Comparison of ENCODE assay signal across 9 cellular contexts in the genomic region with DNA sequence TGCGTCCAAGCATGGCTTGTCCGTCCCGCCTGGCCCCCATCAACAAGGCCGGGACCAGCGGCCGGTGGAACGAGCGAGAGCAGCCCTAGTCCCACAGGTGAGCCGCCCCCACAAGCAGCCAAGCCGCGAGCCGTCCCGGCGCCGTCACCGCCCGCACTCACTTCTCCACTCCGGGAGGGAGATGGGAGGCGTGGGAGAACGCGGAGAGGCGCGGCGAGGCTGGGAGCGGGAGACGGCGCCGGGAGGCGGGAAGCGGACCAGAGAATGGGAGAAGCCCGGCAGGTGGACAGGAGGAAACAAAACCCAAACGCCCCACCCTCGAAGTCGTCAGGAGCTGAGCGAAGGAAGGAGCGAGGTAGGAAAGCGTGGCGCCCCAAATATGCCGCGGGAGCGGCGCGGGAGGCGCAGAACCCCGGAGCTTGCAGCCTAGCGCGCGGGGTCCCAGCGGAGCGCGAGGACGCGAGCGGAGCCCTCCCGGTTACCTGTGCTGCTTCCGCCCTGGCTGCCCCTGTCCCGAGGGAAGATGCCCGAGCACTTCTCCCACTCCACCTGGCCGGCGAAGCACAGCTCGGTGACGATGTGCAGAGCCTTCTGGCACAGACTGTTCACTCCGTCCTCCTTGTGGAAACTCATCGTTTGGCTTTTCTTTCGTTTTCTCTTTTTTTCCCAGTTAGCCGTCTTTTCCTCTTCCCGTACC. TPM values are rescaled to one million over a fixed set of nuclear protein-coding genes. Genes with fewer than 3 reads are reported as not detected.
DNase-seq lines count a peak whose midpoint lies in the region; ATAC-seq and TF ChIP-seq lines count a peak whose summit lies in the region.
"Had no signal": no experiment of that assay in that cellular context is flagged by ENCODE, and none has a peak within 500 bp of the region (broad histone marks: within the 10 kb centered on the region; RNA-seq: fewer than 3 reads in every experiment).

No MANE protein-coding gene starts in this region.

- no peaks in the 10 kb centered on the region for H3K79me1 ChIP-seq in neuronal stem cell (ENCODE audit: low read depth, low read length)

- H3K36me3 Mint-ChIP-seq in T-cell = no peaks in the 10 kb centered on the region
- H3K36me3 Mint-ChIP-seq: IgD-negative memory B cell had no signal

- POLR2A ChIA-PET in T-cell (lab: Charles Lee) = no interaction called here

- peaks cover 21 to 33% of the 10 kb centered on the region in 2 donors for H3K27me3 Mint-ChIP-seq in T-cell

- H3K4me1 ChIP-seq in neuronal stem cell (ENCODE audit: control insufficient read depth in 2 of 2, insufficient read depth in 1 of 2, low read depth in 1 of 2, low read length in 2 of 2) = no peaks in the 10 kb centered on the region

- no peak overlapping the region for H2AK5ac ChIP-seq in neuronal stem cell (ENCODE audit: low read depth, low read length)

- peak overlapping the region; percentile 81 for H3K23ac ChIP-seq in neuronal stem cell (ENCODE audit: low read depth, low read length, poor library complexity)

- no CpG with 5 or more reads among the region's 67 CpGs for WGBS in neuronal stem cell (ENCODE audit: extremely low coverage in 2 of 2, insufficient read length in 2 of 2, insufficient replicate concordance in 1 of 2), 2 donors

- no peak overlapping the region for H4K91ac ChIP-seq in neuronal stem cell (ENCODE audit: low read depth, low read length, poor library complexity)

- H2BK12ac ChIP-seq in neuronal stem cell (ENCODE audit: low read length) = no peak overlapping the region

- H3K4me2 ChIP-seq in neuronal stem cell (ENCODE audit: insufficient read depth, low read length, poor library complexity, severe bottlenecking) = peak overlapping the region; percentile 86

- no peak overlapping the region for H3K4ac ChIP-seq in neuronal stem cell (ENCODE audit: low read length)

- H3K9me3 ChIP-seq in neuronal stem cell (replicated peaks in 1 of 2; ENCODE audit: control insufficient read depth in 2 of 2, insufficient read depth in 1 of 2, low read depth in 1 of 2, low read length in 2 of 2) = no peaks in the 10 kb centered on the region

- peak overlapping the region; percentile 60 for H3K18ac ChIP-seq in neuronal stem cell (ENCODE audit: low read length)

- no peak for TF ChIP-seq CTCF in GM06990 (IDR thresholded peaks at IDR 0.05; ENCODE audit: insufficient read depth, low read length, poor library complexity, severe bottlenecking)

- CTCF ChIA-PET in T-cell (lab: Charles Lee) = no interaction called here

- H2AFZ ChIP-seq in neuronal stem cell (ENCODE audit: low read length) = peak overlapping the region; percentile 94

- H4K8ac ChIP-seq in neuronal stem cell (ENCODE audit: low read depth, low read length) = no peak overlapping the region

- H3K4me3 Mint-ChIP-seq in T-cell = peak overlapping the region in 1 of 3 donors; percentile 52
- H3K4me3 Mint-ChIP-seq: IgD-negative memory B cell had no signal

- no peak overlapping the region for H2BK120ac ChIP-seq in neuronal stem cell (ENCODE audit: low read depth, low read length)

- no peak overlapping the region for H2BK15ac ChIP-seq in neuronal stem cell (ENCODE audit: low read length)

- no peak overlapping the region for H3K27ac ChIP-seq in neuronal stem cell (replicated peaks; ENCODE audit: low read length)

- no peaks in the 10 kb centered on the region for H3K36me3 ChIP-seq in GM06990 (ENCODE audit: control insufficient read depth, insufficient read depth, low read length)
- peaks cover 0 to 10% of the 10 kb centered on the region in 2 donors for H3K36me3 ChIP-seq in neuronal stem cell (replicated peaks in 1 of 2; ENCODE audit: control insufficient read depth in 2 of 2, insufficient read depth in 2 of 2, low read length in 2 of 2)

- H3K27ac Mint-ChIP-seq in T-cell = no peak overlapping the region
- H3K27ac Mint-ChIP-seq: IgD-negative memory B cell had no signal

- peaks cover 0 to 8% (median 3%) of the 10 kb centered on the region in 3 donors for H3K9me3 Mint-ChIP-seq in T-cell

- no peak overlapping the region for H2BK5ac ChIP-seq in neuronal stem cell (ENCODE audit: low read length)

- H3K4me3 ChIP-seq in GM06990 (replicated peaks; ENCODE audit: low read depth, low read length) = no peak overlapping the region
- H3K4me3 ChIP-seq in neuronal stem cell (ENCODE audit: low read length in 2 of 2) = peak overlapping the region; percentile 69 to 86

- H3K4me1 Mint-ChIP-seq in T-cell = peaks cover 0 to 7% (median 4%) of the 10 kb centered on the region in 3 donors
- H3K4me1 Mint-ChIP-seq: IgD-negative memory B cell had no signal

- DNase-seq in GM06990 (ENCODE audit: extremely low read depth, insufficient read length) (peak; percentile 4), RPMI7951 (ENCODE audit: low read depth) (peak; percentile 5), fibroblast of peridontal ligament (ENCODE audit: extremely low read depth) (peak; percentile 5), neuronal stem cell (ENCODE audit: low spot score) (peak; percentile 27), T-cell (no peak), NOMO-1 treated with dmso at 0.1 percent for 144 hours (lab: John Stamatoyannopoulos, UW; ENCODE audit: unreplicated experiment) (no peak)

- no peak for ATAC-seq in GM21723 (IDR thresholded peaks at IDR 0.05; ENCODE audit: unreplicated experiment)
- no peak for ATAC-seq in T-cell (replicated peaks in 1 of 4)
- ATAC-seq in HG03460 (IDR thresholded peaks at IDR 0.05; ENCODE audit: unreplicated experiment) = no peak

- H3K27me3 ChIP-seq in GM06990 (replicated peaks; ENCODE audit: control insufficient read depth, insufficient read depth, low read length) (no peaks in the 10 kb centered on the region), neuronal stem cell (ENCODE audit: control insufficient read depth in 3 of 3, insufficient read depth in 3 of 3, low read depth in 1 of 3, low read length in 3 of 3) (peaks cover 0 to 21% (median 8%) of the 10 kb centered on the region in 3 experiments)

- H3K9ac ChIP-seq in neuronal stem cell (ENCODE audit: low read depth, low read length, poor library complexity) = peak overlapping the region; percentile 78

- H3K14ac ChIP-seq in neuronal stem cell (ENCODE audit: low read length) = no peak overlapping the region

RNA-seq across cellular contexts. Expression of a gene that starts 0.6 kb away (rescaled TPM):
- total RNA-seq in RPMI7951 (2014; rRNA removed; shearing (Covaris generic)) = under 0.01 TPM in 1 of 2 replicates, not detected in the other
- 0.32 TPM for polyA plus RNA-seq in neuronal stem cell (2013, experiment 1 of 2)
- 0.33 TPM for polyA plus RNA-seq in neuronal stem cell (2013, experiment 2 of 2)
- not detected for total RNA-seq in T-cell
- polyA plus RNA-seq: IgD-negative memory B cell had no signal

Comparison
In these comparisons a context has a peak if more than half of its experiments do, and no peak if none do; other contexts are left out.
1. DNase-seq: peak in GM06990 (single experiment), RPMI7951 (single experiment), fibroblast of peridontal ligament (single experiment) and neuronal stem cell (single experiment); none in T-cell (0 of 34) and NOMO-1 treated with dmso at 0.1 percent for 144 hours (single experiment).